ENCODE assay signal across 8 cellular contexts in the genomic region with DNA sequence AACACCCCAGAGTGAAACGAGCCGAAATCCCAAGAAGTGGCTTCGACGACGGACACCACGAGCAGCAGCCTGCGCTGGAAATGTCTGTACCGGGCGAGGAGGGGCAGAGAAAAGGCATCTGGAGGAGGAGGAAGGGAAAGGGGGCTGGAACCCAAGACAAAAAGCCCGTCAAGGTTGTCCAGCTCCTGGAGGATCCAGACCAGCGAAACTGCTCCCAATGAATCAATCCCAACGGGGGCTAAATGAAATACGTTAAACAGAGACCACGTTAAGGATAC. TPM values are rescaled to one million over a fixed set of nuclear protein-coding genes. Genes with fewer than 3 reads are reported as not detected.
A peak's percentile ranks its signal among the peaks of the same experiment; 100 is the strongest.
DNase-seq lines count a peak whose midpoint lies in the region; ATAC-seq and TF ChIP-seq lines count a peak whose summit lies in the region.

No MANE protein-coding gene starts in this region.

- POLR2A ChIA-PET in HEK293 (lab: Yijun Ruan, JAX): interaction anchor here (0.5 to 2.1 kb wide), 9 partner anchors 9 to 149 kb away, joined by 3 to 23 read pairs (median 4); partner anchors contain the start of gene CFAP36

- no peaks in the 10 kb centered on the region for H3K36me3 ChIP-seq in HEK293 (ENCODE audit: control insufficient read depth in 2 of 2, insufficient read depth in 1 of 2, low read length in 2 of 2)

- TF ChIP-seq CTCF in HEK293 (tag by site-specific recombination; IDR thresholded peaks at IDR 0.05): no peak
- no peak for TF ChIP-seq CTCF in dorsolateral prefrontal cortex (IDR thresholded peaks at IDR 0.05 in 54 of 56, conservative IDR thresholded peaks at IDR 0.05 in 2 of 56; ENCODE audit: low read depth in 1 of 56, partially characterized antibody in 56 of 56)

- intact Hi-C loops in dorsolateral prefrontal cortex (cut with DNase I): loop anchor here (1.0 to 5.0 kb wide), 4 partner anchors 55 to 137 kb away; no protein-coding TSS in a partner anchor

- H3K9me3 Mint-ChIP-seq in memory B cell: no peaks in the 10 kb centered on the region

- H3K4me1 Mint-ChIP-seq in memory B cell: peaks cover 29% of the 10 kb centered on the region

- peak overlapping the region; percentile 72 for H3K4me3 ChIP-seq in HEK293 (ENCODE audit: low read depth, low read length)
- peak overlapping the region; percentile 70 to 96 (median 88) for H3K4me3 ChIP-seq in dorsolateral prefrontal cortex

- peak; percentile 2 for ATAC-seq in memory B cell (ENCODE audit: low read depth)

- peak overlapping the region; percentile 97 for H3K4me3 Mint-ChIP-seq in memory B cell

- H3K4me1 ChIP-seq in HEK293 (ENCODE audit: control insufficient read depth, insufficient read depth, low read length): peaks cover 4% of the 10 kb centered on the region; the same call in 1 of the 2 replicates

- H3K27me3 Mint-ChIP-seq in memory B cell: peaks cover 2% of the 10 kb centered on the region

- no peaks in the 10 kb centered on the region for H3K27me3 ChIP-seq in dorsolateral prefrontal cortex

- DNase-seq in D341Med (ENCODE audit: low spot score) (peak; percentile 52), SK-MEL-5 (ENCODE audit: low read depth, low spot score) (peak; percentile 65), dorsolateral prefrontal cortex (peak in 2 of 10 donors; percentile 23 to 52), memory B cell (ENCODE audit: low spot score in 2 of 2) (no peak), HK-2 (ENCODE audit: unreplicated experiment) (no peak), epidermal melanocyte (ENCODE audit: insufficient read length, low spot score) (no peak)

- no peaks in the 10 kb centered on the region for H3K9me3 ChIP-seq in HEK293 (ENCODE audit: control insufficient read depth, insufficient read depth, low read depth, low read length)

- CTCF ChIA-PET in HEK293 (lab: Yijun Ruan, JAX): no interaction called here

- peak overlapping the region; percentile 52; the same call in 1 of the 2 replicates for H3K27ac ChIP-seq in HEK293 (ENCODE audit: extremely low read depth, low read depth, low read length)
- H3K27ac ChIP-seq in dorsolateral prefrontal cortex: peak overlapping the region; percentile 86 to 99 (median 98)
- H3K27ac ChIP-seq in temporal lobe (ENCODE audit: low read depth, low read length): peak overlapping the region; percentile 92

- H3K27ac Mint-ChIP-seq in memory B cell: peak overlapping the region; percentile 85

- in situ Hi-C loops in SK-MEL-5 (cut with HindIII; ENCODE audit: low pct_unique_long_range_greater_than_20kb, low sequenced_read_pairs): no loop called here

- H3K36me3 Mint-ChIP-seq in memory B cell: no peaks in the 10 kb centered on the region

TF ChIP-seq in HEK293, 187 proteins besides CTCF, POLR2A, EP300 and RAD21:
- TF ChIP-seq ZNF335 (tag by site-specific recombination; conservative IDR thresholded peaks at IDR 0.05) (peak; percentile 48; the same call in 1 of the 2 replicates), PRDM1 (tag by site-specific recombination; IDR thresholded peaks at IDR 0.05) (peak; percentile 95; the same call in 1 of the 2 replicates), ZSCAN23 (tag by site-specific recombination; IDR thresholded peaks at IDR 0.05) (no peak), IKZF3 (tag by site-specific recombination; IDR thresholded peaks at IDR 0.05) (peak; percentile 7; the same call in 1 of the 2 replicates)

RNA-seq across cellular contexts. Expression of gene CCDC88A, which starts 0.5 kb away (rescaled TPM):
- total RNA-seq in SK-MEL-5 (2014; rRNA removed; shearing (Covaris generic)): 139 and 161 TPM in 2 replicates
- polyA plus RNA-seq in SK-MEL-5 (2015; cell fraction: cytosol; rRNA removed): 54.8 and 70.9 TPM in 2 replicates
- polyA plus RNA-seq in SK-MEL-5 (2015; cell fraction: nucleus; rRNA removed): 176 and 213 TPM in 2 replicates
- total RNA-seq in dorsolateral prefrontal cortex: 100 to 1,000 TPM; 151 to 514 (median 261) TPM
- 302 TPM for total RNA-seq in temporal lobe

Comparison
In these comparisons a context has a peak if more than half of its experiments do, and no peak if none do; other contexts are left out.
1. DNase-seq: peak in D341Med (single experiment) and SK-MEL-5 (single experiment); none in memory B cell (0 of 2), HK-2 (single experiment) and epidermal melanocyte (single experiment).
2. Peak in every context shown above with its lines, with median percentiles within 50 percentile points of each other: H3K27ac ChIP-seq.